18 cellular contexts compared by ENCODE assay signal in genomic region chr1:169885207-169885606, GRCh38.
"Had no signal": no experiment of that assay in that cellular context is flagged by ENCODE, and none has a peak within 500 bp of the region (broad histone marks: within the 10 kb centered on the region; RNA-seq: fewer than 3 reads in every experiment).

No MANE protein-coding gene starts in this region.

- H3K9ac ChIP-seq: parathyroid adenoma had no signal

- ATAC-seq: activated CD8-positive, alpha-beta T cell treated with anti-CD3 and anti-CD28 coated beads, Interleukin-2, amount 10 ng/mL, durations not matched to agents 7 days and 5 days; activated T-cell treated with anti-CD3 and anti-CD28 coated beads, Interleukin-2, amount 50 U/mL, for 4 hours; left lobe of liver; natural killer cell treated with Interleukin-12 subunit alpha and Interleukin-12 subunit beta and Interleukin-15 and Interleukin-18, amount 100 ng/mL, for 72 hours had no signal

- H3K27ac ChIP-seq: adrenal gland, neutrophil, parathyroid adenoma, tibial nerve had no signal

- H3K4me1 ChIP-seq: parathyroid adenoma had no signal

- H2AFZ ChIP-seq: parathyroid adenoma had no signal

- H3K27me3 ChIP-seq: adrenal gland, neutrophil, tibial nerve had no signal

- DNase-seq: activated CD4-positive, alpha-beta T cell treated with anti-CD3 and anti-CD28 coated beads, Interleukin-2, amount 10 ng/mL, durations not matched to agents 24 days and 14 days; activated CD8-positive, alpha-beta T cell treated with anti-CD3 and anti-CD28 coated beads, Interleukin-2, amount 10 ng/mL, durations not matched to agents 7 days and 5 days; activated effector memory CD4-positive, alpha-beta T cell treated with Interleukin-2 at 50 U/mL for 16 hours; activated naive CD4-positive, alpha-beta T cell treated with anti-CD3 and anti-CD28 coated beads, Interleukin-2, amount 10 ng/mL, durations not matched to agents 7 days and 5 days; activated T-cell treated with anti-CD3 and anti-CD28 coated beads, Interleukin-2, amount 50 U/mL, for 4 hours; adrenal gland; kidney; retina; stimulated activated CD4-positive, alpha-beta T cell treated with anti-CD3 and anti-CD28 coated beads, Interleukin-2, amount 100 ng/mL, for 24 hours; stimulated activated naive CD4-positive, alpha-beta T cell treated with Interleukin-2 at 50 U/mL for 16 hours; T-helper 1 cell; T1000 had no signal

- H3K9me3 ChIP-seq: adrenal gland, neutrophil, tibial nerve had no signal

- H3K4me3 ChIP-seq: adrenal gland, lung, tibial nerve had no signal
